ENCODE assay signal across 7 cellular contexts in genomic region chr10:95656291-95657164, GRCh38. TPM values are rescaled to one million over a fixed set of nuclear protein-coding genes. Genes with fewer than 3 reads are reported as not detected.
DNase-seq lines count a peak whose midpoint lies in the region; ATAC-seq and TF ChIP-seq lines count a peak whose summit lies in the region.

Gene ALDH18A1, minus strand, starts transcription at chr10:95656711. Its CDS starts 3,334 bp downstream, at chr10:95653377.

- H3K4me3 ChIP-seq in astrocyte of the cerebellum (ENCODE audit: low read depth, low read length): peak within 1 kb of the TSS; percentile 79
- peak within 1 kb of the TSS; percentile 65 for H3K4me3 ChIP-seq in hepatocyte

- in situ Hi-C loops in astrocyte of the cerebellum (cut with HindIII; ENCODE audit: low sequenced_read_pairs): no loop called here

- peak within 1 kb of the TSS; percentile 77 for H3K4me2 ChIP-seq in hepatocyte

- peak within 1 kb of the TSS; percentile 48 for H2AFZ ChIP-seq in hepatocyte

- H3K9me3 ChIP-seq in hepatocyte (ENCODE audit: low read depth): peaks cover 5% of the 10 kb centered on the region

- no peaks in the 10 kb centered on the region for H3K27me3 ChIP-seq in hepatocyte

- no peak for TF ChIP-seq CTCF in astrocyte of the cerebellum (IDR thresholded peaks at IDR 0.05; ENCODE audit: low read depth, low read length, missing control alignments)
- peak; percentile 9 for TF ChIP-seq CTCF in hepatocyte (IDR thresholded peaks at IDR 0.05; ENCODE audit: poor library complexity)

- ATAC-seq in GM18505 (IDR thresholded peaks at IDR 0.05; ENCODE audit: unreplicated experiment) (peak; percentile 90), HG02884 (IDR thresholded peaks at IDR 0.05; ENCODE audit: unreplicated experiment) (peak; percentile 83)

- peak within 1 kb of the TSS; percentile 84 for H3K27ac ChIP-seq in hepatocyte

- peak; percentile 79 for TF ChIP-seq POLR2A in GM18505 (IDR thresholded peaks at IDR 0.05; ENCODE audit: borderline replicate concordance, extremely low read depth, insufficient read depth, insufficient read length)

- peaks cover 46% of the 10 kb centered on the region for H3K79me2 ChIP-seq in hepatocyte

- H3K9me2 ChIP-seq in hepatocyte (replicated peaks; ENCODE audit: insufficient read depth): no peaks in the 10 kb centered on the region

- H4K20me1 ChIP-seq in hepatocyte (ENCODE audit: insufficient read depth, poor library complexity, severe bottlenecking): peaks cover 3% of the 10 kb centered on the region

- WGBS in hepatocyte (ENCODE audit: low lambda C conversion rate, missing lambda C conversion rate): under 1% methylated on average over 81 of the region's 83 CpGs

- H3K4me1 ChIP-seq in hepatocyte (ENCODE audit: insufficient read depth): no peaks in the 10 kb centered on the region

- no peaks in the 10 kb centered on the region for H3K36me3 ChIP-seq in hepatocyte (replicated peaks; ENCODE audit: insufficient read depth, low read depth)

- peak; percentile 61 for DNase-seq in NCI-H1694 treated with DMSO at 0.1 percent for 48 hours (lab: John Stamatoyannopoulos, UW)
- peak; percentile 85 for DNase-seq in T-helper 9 cell
- DNase-seq in astrocyte of the cerebellum (ENCODE audit: low read depth): peak; percentile 72
- DNase-seq in hepatocyte (ENCODE audit: low spot score): peak; percentile 96
- DNase-seq in retina: peak; percentile 98

RNA-seq across cellular contexts. Expression of gene ALDH18A1, which starts in this region (rescaled TPM):
- 136 and 168 TPM in 2 replicates for total RNA-seq in hepatocyte
- 105 and 106 TPM in 2 replicates for polyA plus RNA-seq in hepatocyte

Comparison
In these comparisons a context has a peak if more than half of its experiments do, and no peak if none do; other contexts are left out.
1. Peak in every context shown above with its lines: DNase-seq, ATAC-seq, H3K4me3 ChIP-seq and H3K27ac ChIP-seq.